ENCODE assay signal across 8 cellular contexts in the genomic region with DNA sequence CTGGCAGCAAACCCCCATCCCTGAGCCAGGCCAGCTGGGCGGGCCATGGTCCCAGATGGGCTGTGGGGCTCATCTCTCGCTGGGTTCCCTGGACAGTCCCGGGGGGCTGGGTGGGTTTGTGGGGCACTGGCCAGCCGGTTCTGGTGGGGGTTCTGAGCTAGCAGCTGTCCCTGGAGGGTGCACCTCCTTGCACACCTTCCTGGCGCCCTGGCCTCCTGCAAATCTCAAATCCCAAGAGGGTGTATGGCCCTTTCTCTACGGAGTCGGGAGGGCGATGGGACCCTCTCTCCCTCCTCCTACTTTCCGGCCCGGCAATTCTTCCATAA. TPM values are rescaled to one million over a fixed set of nuclear protein-coding genes. Genes with fewer than 3 reads are reported as not detected.
DNase-seq lines count a peak whose midpoint lies in the region; ATAC-seq, FAIRE-seq and TF ChIP-seq lines count a peak whose summit lies in the region.

No MANE protein-coding gene starts in this region.

- TF ChIP-seq POLR2A in endothelial cell of umbilical vein (IDR thresholded peaks at IDR 0.05; ENCODE audit: low read depth, low read length): no peak

- H3K4me1 ChIP-seq in ACC112 (ENCODE audit: control insufficient read depth, insufficient read depth, low read length, unreplicated experiment): peaks cover 56% of the 10 kb centered on the region
- H3K4me1 ChIP-seq in KMS-11 (ENCODE audit: low read depth, poor library complexity, severe bottlenecking): peaks cover 32% of the 10 kb centered on the region
- H3K4me1 ChIP-seq in endothelial cell of umbilical vein (ENCODE audit: control insufficient read depth, extremely low read depth, insufficient read depth, low read length): peaks cover 42% of the 10 kb centered on the region
- H3K4me1 ChIP-seq in left lung: peaks cover 43 to 78% of the 10 kb centered on the region in 2 donors

- H3K27ac ChIP-seq in ACC112 (ENCODE audit: low read depth, low read length): no peak overlapping the region
- no peak overlapping the region for H3K27ac ChIP-seq in KMS-11
- no peak overlapping the region for H3K27ac ChIP-seq in endothelial cell of umbilical vein (ENCODE audit: insufficient read depth, low read depth, low read length)
- peak overlapping the region in 1 of 2 donors; percentile 86 for H3K27ac ChIP-seq in left lung

- H3K4me2 ChIP-seq in KMS-11 (peak overlapping the region; percentile 88; the same call in 1 of the 2 replicates), endothelial cell of umbilical vein (ENCODE audit: insufficient read depth, low read length) (peak overlapping the region; percentile 2)

- H3K27me3 ChIP-seq in ACC112 (ENCODE audit: insufficient read depth, low read length) (no peaks in the 10 kb centered on the region), KMS-11 (ENCODE audit: insufficient read depth, low read depth) (peaks cover 16% of the 10 kb centered on the region), endothelial cell of umbilical vein (ENCODE audit: control insufficient read depth in 2 of 2, insufficient read depth in 2 of 2, low read length in 2 of 2) (no peaks in the 10 kb centered on the region), left lung (peaks cover 0 to 55% of the 10 kb centered on the region in 2 donors)

- dilution Hi-C loops in endothelial cell of umbilical vein (cut with MboI; ENCODE audit: extremely low pct_ligation_motif_present, low sequenced_read_pairs): no loop called here

- POLR2A ChIA-PET in endothelial cell of umbilical vein (lab: Charles Lee): interaction anchor here (1.0 kb wide), 1 partner anchor 18 kb away, joined by 6 read pairs; the partner anchor contains the start of gene RPS21

- H3K36me3 ChIP-seq in ACC112 (ENCODE audit: insufficient read depth, low read length) (no peaks in the 10 kb centered on the region), KMS-11 (ENCODE audit: insufficient read depth) (no peaks in the 10 kb centered on the region), endothelial cell of umbilical vein (ENCODE audit: control insufficient read depth in 2 of 2, extremely low read depth in 1 of 2, insufficient read depth in 2 of 2, low read length in 2 of 2) (no peaks in the 10 kb centered on the region), left lung (no peaks in the 10 kb centered on the region)

- BruUV-seq in endothelial cell of umbilical vein (replicated peaks; lab: Mats Ljungman, UMichigan): no TSS peak

- H3K9ac ChIP-seq in KMS-11 (no peak overlapping the region; the same call in 1 of the 2 replicates), endothelial cell of umbilical vein (replicated peaks; ENCODE audit: extremely low read depth, insufficient read depth, low read length) (no peak overlapping the region)

- no peak for TF ChIP-seq CTCF in KMS-11 (conservative IDR thresholded peaks at IDR 0.05; ENCODE audit: low read depth, low read length)
- TF ChIP-seq CTCF in endothelial cell of umbilical vein (IDR thresholded peaks at IDR 0.05; ENCODE audit: extremely low read depth in 1 of 2, insufficient read depth in 1 of 2, low read depth in 1 of 2, low read length in 2 of 2): no peak
- TF ChIP-seq CTCF in nephron (IDR thresholded peaks at IDR 0.05; ENCODE audit: unreplicated experiment in 3 of 3): no peak
- TF ChIP-seq CTCF in endothelial cell (IDR thresholded peaks at IDR 0.05; ENCODE audit: unreplicated experiment): no peak
- no peak for TF ChIP-seq CTCF in left lung (IDR thresholded peaks at IDR 0.05)

- intact Hi-C loops in endothelial cell of umbilical vein (cut with micrococcal nuclease): no loop called here
- intact Hi-C loops in left lung (cut with DNase I): no loop called here

- H4K20me1 ChIP-seq in KMS-11 (ENCODE audit: insufficient read depth) (no peaks in the 10 kb centered on the region), endothelial cell of umbilical vein (replicated peaks; ENCODE audit: control insufficient read depth, extremely low read depth, insufficient read depth, low read length) (no peaks in the 10 kb centered on the region)

- no peak for DNase-seq in endothelial cell of umbilical vein (ENCODE audit: low read depth, low spot score)
- DNase-seq in endothelial cell (ENCODE audit: low spot score): no peak
- no peak for DNase-seq in SHP77 (lab: John Stamatoyannopoulos, UW)
- no peak for DNase-seq in left lung
- no peak for DNase-seq in NCI-H2171 (lab: John Stamatoyannopoulos, UW)

- peaks cover 30% of the 10 kb centered on the region for H3K4me1 Mint-ChIP-seq in nephron
- peaks cover 5% of the 10 kb centered on the region for H3K4me1 Mint-ChIP-seq in endothelial cell (ENCODE audit: unreplicated experiment)

- no peak for ATAC-seq in left lung

- no peaks in the 10 kb centered on the region for H3K9me1 ChIP-seq in endothelial cell of umbilical vein (replicated peaks; ENCODE audit: control insufficient read depth, extremely low read depth, insufficient read depth, low read length)

- H3K36me3 Mint-ChIP-seq in nephron (ENCODE audit: low read depth) (no peaks in the 10 kb centered on the region), endothelial cell (ENCODE audit: low read depth, unreplicated experiment) (no peaks in the 10 kb centered on the region)

- CTCF ChIA-PET in endothelial cell of umbilical vein (lab: Charles Lee): interaction anchor here (0.7 to 9.9 kb wide), 8 partner anchors 10 to 66 kb away, joined by 3 to 179 read pairs (median 10); partner anchors contain the start of gene ADRM1

- H3K79me2 ChIP-seq in ACC112 (ENCODE audit: control insufficient read depth, insufficient read depth, low read length, unreplicated experiment) (no peaks in the 10 kb centered on the region), KMS-11 (ENCODE audit: insufficient read depth, low read depth) (no peaks in the 10 kb centered on the region; the same call in 1 of the 2 replicates), endothelial cell of umbilical vein (ENCODE audit: control insufficient read depth, insufficient read depth, low read length) (peaks cover 35% of the 10 kb centered on the region)

- peak overlapping the region; percentile 85 to 98 (median 94) for H3K27ac Mint-ChIP-seq in nephron
- H3K27ac Mint-ChIP-seq in endothelial cell (ENCODE audit: unreplicated experiment): no peak overlapping the region

- no peak for FAIRE-seq in endothelial cell of umbilical vein (lab: Jason Lieb, UNC)

- H3K9me3 Mint-ChIP-seq in nephron: no peaks in the 10 kb centered on the region
- no peaks in the 10 kb centered on the region for H3K9me3 Mint-ChIP-seq in endothelial cell (ENCODE audit: unreplicated experiment)

- H3K27me3 Mint-ChIP-seq in nephron (ENCODE audit: low read depth): peaks cover 4% of the 10 kb centered on the region
- H3K27me3 Mint-ChIP-seq in endothelial cell (ENCODE audit: unreplicated experiment): peaks cover 8% of the 10 kb centered on the region

- no peak overlapping the region for H2AFZ ChIP-seq in ACC112 (ENCODE audit: low read length, unreplicated experiment)
- H2AFZ ChIP-seq in KMS-11 (ENCODE audit: low read depth): peak overlapping the region; percentile 79; the same call in 1 of the 2 replicates
- no peak overlapping the region for H2AFZ ChIP-seq in endothelial cell of umbilical vein (ENCODE audit: low read depth, low read length)

- H3K4me3 Mint-ChIP-seq in nephron (peak overlapping the region; percentile 81 to 85 (median 83)), endothelial cell (ENCODE audit: unreplicated experiment) (no peak overlapping the region)

- H3K9me3 ChIP-seq in endothelial cell of umbilical vein (replicated peaks; ENCODE audit: control insufficient read depth, insufficient read depth, low read length): no peaks in the 10 kb centered on the region
- H3K9me3 ChIP-seq in left lung: no peaks in the 10 kb centered on the region

- H3K4me3 ChIP-seq in ACC112 (ENCODE audit: low read depth, low read length): peak overlapping the region; percentile 63
- no peak overlapping the region for H3K4me3 ChIP-seq in KMS-11 (IDR thresholded peaks at IDR 0.05; ENCODE audit: insufficient read depth, low read depth, low read length)
- no peak overlapping the region for H3K4me3 ChIP-seq in endothelial cell of umbilical vein (replicated peaks in 1 of 3; ENCODE audit: insufficient read depth in 1 of 3, low read depth in 1 of 3, low read length in 3 of 3)
- peak overlapping the region in 1 of 2 donors; percentile 71 for H3K4me3 ChIP-seq in left lung

RNA-seq across cellular contexts. Expression of gene LAMA5, which starts 1.2 kb away (rescaled TPM):
- 138 and 145 TPM in 2 replicates for total RNA-seq in endothelial cell of umbilical vein
- polyA plus RNA-seq in endothelial cell of umbilical vein: 24.0 and 27.2 TPM in 2 replicates
- polyA plus RNA-seq in endothelial cell of umbilical vein (2011; cell fraction: cytosol; rRNA removed): 11.0 and 16.9 TPM in 2 replicates
- polyA plus RNA-seq in endothelial cell of umbilical vein (2011; cell fraction: nucleus; rRNA removed): 154 and 169 TPM in 2 replicates
- 61.7 and 63.1 TPM in 2 replicates for polyA plus RNA-seq in endothelial cell of umbilical vein (2012)
- polyA minus RNA-seq in endothelial cell of umbilical vein: 18.0 and 30.4 TPM in 2 replicates
- polyA minus RNA-seq in endothelial cell of umbilical vein (2011; cell fraction: cytosol; rRNA and poly(A)+ RNA removed): 51.0 TPM
- 57.6 and 115 TPM in 2 replicates for polyA minus RNA-seq in endothelial cell of umbilical vein (2011; cell fraction: nucleus; rRNA and poly(A)+ RNA removed)
- total RNA-seq in endothelial cell (ENCODE audit: unreplicated experiment): 34.5 TPM
- 100 to 1,000 TPM; 222 to 267 TPM for total RNA-seq in left lung

RNA-seq across cellular contexts. Expression of gene RPS21, which starts 18.6 kb away (rescaled TPM):
- total RNA-seq in endothelial cell of umbilical vein: 1,627 and 1,644 TPM in 2 replicates
- polyA plus RNA-seq in endothelial cell of umbilical vein: 6,186 and 7,710 TPM in 2 replicates
- polyA plus RNA-seq in endothelial cell of umbilical vein (2011; cell fraction: cytosol; rRNA removed): 7,058 and 7,187 TPM in 2 replicates
- polyA plus RNA-seq in endothelial cell of umbilical vein (2011; cell fraction: nucleus; rRNA removed): 1,710 and 1,727 TPM in 2 replicates
- polyA plus RNA-seq in endothelial cell of umbilical vein (2012): 3,439 and 5,474 TPM in 2 replicates
- polyA minus RNA-seq in endothelial cell of umbilical vein: 1,355 and 1,842 TPM in 2 replicates
- polyA minus RNA-seq in endothelial cell of umbilical vein (2011; cell fraction: cytosol; rRNA and poly(A)+ RNA removed): 1,457 TPM
- polyA minus RNA-seq in endothelial cell of umbilical vein (2011; cell fraction: nucleus; rRNA and poly(A)+ RNA removed): 192 and 301 TPM in 2 replicates
- 1,710 TPM for total RNA-seq in endothelial cell (ENCODE audit: unreplicated experiment)
- 1,000 to 10,000 TPM; 1,004 to 1,135 TPM for total RNA-seq in left lung

RNA-seq across cellular contexts. Expression of gene CABLES2, which starts 38.8 kb away (rescaled TPM):
- total RNA-seq in endothelial cell of umbilical vein (9.9 TPM in 2 replicates), endothelial cell (ENCODE audit: unreplicated experiment) (9.3 TPM), left lung (1 to 10 TPM; 4.1 to 6.3 TPM)
- polyA plus RNA-seq in endothelial cell of umbilical vein: 7.4 and 7.8 TPM in 2 replicates
- polyA plus RNA-seq in endothelial cell of umbilical vein (2011; cell fraction: cytosol; rRNA removed): 7.5 and 7.8 TPM in 2 replicates
- polyA plus RNA-seq in endothelial cell of umbilical vein (2011; cell fraction: nucleus; rRNA removed): 9.0 and 9.8 TPM in 2 replicates
- 6.9 and 7.1 TPM in 2 replicates for polyA plus RNA-seq in endothelial cell of umbilical vein (2012)
- polyA minus RNA-seq in endothelial cell of umbilical vein: 6.4 and 7.2 TPM in 2 replicates
- 6.6 TPM for polyA minus RNA-seq in endothelial cell of umbilical vein (2011; cell fraction: cytosol; rRNA and poly(A)+ RNA removed)
- 4.0 and 4.8 TPM in 2 replicates for polyA minus RNA-seq in endothelial cell of umbilical vein (2011; cell fraction: nucleus; rRNA and poly(A)+ RNA removed)

RNA-seq across cellular contexts. Expression of gene RBBP8NL, which starts 59.1 kb away (rescaled TPM):
- total RNA-seq in endothelial cell of umbilical vein (not detected in 2 replicates), endothelial cell (ENCODE audit: unreplicated experiment) (0.10 TPM), left lung (1 to 10 TPM in 1 of 2 donors, under 1 TPM in 1; 0.97 to 1.1 TPM)
- not detected in 2 replicates for polyA plus RNA-seq in endothelial cell of umbilical vein
- polyA plus RNA-seq in endothelial cell of umbilical vein (2011; cell fraction: cytosol; rRNA removed): not detected in 2 replicates
- polyA plus RNA-seq in endothelial cell of umbilical vein (2011; cell fraction: nucleus; rRNA removed): not detected in 2 replicates
- polyA plus RNA-seq in endothelial cell of umbilical vein (2012): not detected in 2 replicates
- not detected in 2 replicates for polyA minus RNA-seq in endothelial cell of umbilical vein
- not detected for polyA minus RNA-seq in endothelial cell of umbilical vein (2011; cell fraction: cytosol; rRNA and poly(A)+ RNA removed)
- not detected in 2 replicates for polyA minus RNA-seq in endothelial cell of umbilical vein (2011; cell fraction: nucleus; rRNA and poly(A)+ RNA removed)
